21 cellular contexts compared by ENCODE assay signal in the genomic region with DNA sequence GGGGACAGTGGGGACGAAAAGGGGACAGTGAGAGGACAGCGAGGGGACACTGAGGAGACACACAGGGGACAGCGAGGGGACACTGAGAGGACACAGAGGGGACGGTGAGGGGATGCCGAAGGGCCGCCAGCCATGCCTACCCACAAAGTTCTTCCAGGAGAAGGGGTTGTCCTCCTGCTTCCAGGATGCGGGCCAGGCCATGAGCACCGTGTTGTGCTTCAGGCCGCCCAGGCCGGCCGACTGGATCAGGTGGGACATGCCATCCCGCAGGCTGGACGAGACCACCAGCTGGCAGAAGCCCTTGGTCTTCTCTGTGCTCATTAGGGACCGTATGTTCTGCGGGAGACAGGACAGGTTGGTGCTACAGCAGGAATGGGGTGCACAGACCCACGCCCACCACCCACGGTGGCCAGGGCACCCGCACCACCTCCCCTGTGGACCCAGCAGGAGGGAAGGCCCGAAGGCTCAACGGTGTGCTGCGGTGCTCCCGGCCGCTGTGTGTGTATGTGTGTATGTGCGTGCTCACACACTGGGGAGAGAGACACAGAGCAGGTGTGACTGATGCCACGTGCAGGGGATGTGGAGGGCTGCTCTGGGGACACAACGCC. TPM values are rescaled to one million over a fixed set of nuclear protein-coding genes. Genes with fewer than 3 reads are reported as not detected.
DNase-seq lines count a peak whose midpoint lies in the region; ATAC-seq and TF ChIP-seq lines count a peak whose summit lies in the region.
"Had no signal": no experiment of that assay in that cellular context is flagged by ENCODE, and none has a peak within 500 bp of the region (broad histone marks: within the 10 kb centered on the region; RNA-seq: fewer than 3 reads in every experiment).

No MANE protein-coding gene starts in this region.

- peak; percentile 32 for DNase-seq in Right ventricle myocardium superior
- no peak for DNase-seq in left cardiac atrium
- DNase-seq in left colon = no peak
- no peak for DNase-seq in neuronal stem cell (ENCODE audit: low spot score)
- no peak for DNase-seq in DMS 273 treated with DMSO at 0.1 percent for 48 hours (lab: John Stamatoyannopoulos, UW)
- no peak for DNase-seq in stimulated activated CD4-positive, alpha-beta T cell treated with anti-CD3 and anti-CD28 coated beads, Interleukin-12 subunit alpha, Interleukin-12 subunit beta, amount 100 ng/mL, for 4 hours
- DNase-seq: CD8-positive, alpha-beta memory T cell; DMS79 treated with DMSO at 0.1 percent for 48 hours; HFFc6; Karpas-422; NCI-H1417 treated with DMSO at 0.1 percent for 48 hours; NCI-H187 treated with DMSO at 0.1 percent for 48 hours; NCI-H2227 treated with DMSO at 0.1 percent for 48 hours; NCI-H510A treated with DMSO at 0.1 percent for 48 hours; NCI-H774; OCI-M1; SJCRH30 had no signal

- H2BK12ac ChIP-seq in neuronal stem cell (ENCODE audit: low read length) = no peak overlapping the region

- peak overlapping the region; percentile 85 for H3K23ac ChIP-seq in neuronal stem cell (ENCODE audit: low read depth, low read length, poor library complexity)

- H3K4me3 ChIP-seq in HEK293 (ENCODE audit: low read depth, low read length) (no peak overlapping the region), neuronal stem cell (ENCODE audit: low read length in 2 of 2) (no peak overlapping the region)
- H3K4me3 ChIP-seq: BLaER1 treated with 17β-estradiol and CSF1 and Interleukin-3, amounts not matched to agents 10 nM and 100 nM; SJCRH30 had no signal

- H3K9ac ChIP-seq in neuronal stem cell (ENCODE audit: low read depth, low read length, poor library complexity) = peak overlapping the region; percentile 44
- H3K9ac ChIP-seq: BLaER1 treated with 17β-estradiol and CSF1 and Interleukin-3, amounts not matched to agents 10 nM and 100 nM had no signal

- WGBS in neuronal stem cell (ENCODE audit: extremely low coverage in 2 of 2, insufficient read length in 2 of 2, insufficient replicate concordance in 1 of 2), 2 donors = no CpG with 5 or more reads among the region's 26 CpGs

- no peak for TF ChIP-seq CTCF in HEK293 (tag by site-specific recombination; IDR thresholded peaks at IDR 0.05)

- H3K36me3 ChIP-seq in HEK293 (ENCODE audit: control insufficient read depth in 2 of 2, insufficient read depth in 1 of 2, low read length in 2 of 2) (peaks cover 0 to 44% of the 10 kb centered on the region in 2 experiments; a peak in 1 of 3 replicates), neuronal stem cell (replicated peaks in 1 of 2; ENCODE audit: control insufficient read depth in 2 of 2, insufficient read depth in 2 of 2, low read length in 2 of 2) (peaks cover 28 to 33% of the 10 kb centered on the region in 2 donors)
- H3K36me3 ChIP-seq: SJCRH30 had no signal

- H2AFZ ChIP-seq in neuronal stem cell (ENCODE audit: low read length) = no peak overlapping the region

- no peak overlapping the region for H2BK120ac ChIP-seq in neuronal stem cell (ENCODE audit: low read depth, low read length)

- intact Hi-C loops in Right ventricle myocardium superior (cut with DNase I) = no loop called here
- intact Hi-C loops in left cardiac atrium (cut with DNase I) = no loop called here
- intact Hi-C loops in left colon (cut with DNase I, micrococcal nuclease) = no loop called here

- ATAC-seq in Right ventricle myocardium superior (ENCODE audit: poor library complexity) (no peak), left cardiac atrium (no peak), left colon (peak; percentile 6), HG03025 (IDR thresholded peaks at IDR 0.05; ENCODE audit: low FRiP score, unreplicated experiment) (no peak)

- H3K4me2 ChIP-seq in neuronal stem cell (ENCODE audit: insufficient read depth, low read length, poor library complexity, severe bottlenecking) = no peak overlapping the region
- H3K4me2 ChIP-seq: BLaER1 treated with 17β-estradiol and CSF1 and Interleukin-3, amounts not matched to agents 10 nM and 100 nM had no signal

- CTCF ChIA-PET in HEK293 (lab: Yijun Ruan, JAX) = no interaction called here

- H3K79me1 ChIP-seq in neuronal stem cell (ENCODE audit: low read depth, low read length) = peaks cover 17% of the 10 kb centered on the region

- no peak overlapping the region for H2BK15ac ChIP-seq in neuronal stem cell (ENCODE audit: low read length)

- H3K14ac ChIP-seq in neuronal stem cell (ENCODE audit: low read length) = peak overlapping the region; percentile 38

- no peak overlapping the region for H2AK5ac ChIP-seq in neuronal stem cell (ENCODE audit: low read depth, low read length)

- POLR2A ChIA-PET in HEK293 (lab: Yijun Ruan, JAX) = no interaction called here

- H3K9me3 ChIP-seq in HEK293 (ENCODE audit: control insufficient read depth, insufficient read depth, low read depth, low read length) = no peaks in the 10 kb centered on the region
- peaks cover 0 to 2% of the 10 kb centered on the region in 2 donors for H3K9me3 ChIP-seq in neuronal stem cell (replicated peaks in 1 of 2; ENCODE audit: control insufficient read depth in 2 of 2, insufficient read depth in 1 of 2, low read depth in 1 of 2, low read length in 2 of 2)
- H3K9me3 ChIP-seq: BLaER1 treated with 17β-estradiol and CSF1 and Interleukin-3, amounts not matched to agents 10 nM and 100 nM; SJCRH30 had no signal

- no peaks in the 10 kb centered on the region for H3K27me3 ChIP-seq in neuronal stem cell (ENCODE audit: control insufficient read depth in 3 of 3, insufficient read depth in 3 of 3, low read depth in 1 of 3, low read length in 3 of 3)
- H3K27me3 ChIP-seq: BLaER1 treated with 17β-estradiol and CSF1 and Interleukin-3, amounts not matched to agents 10 nM and 100 nM; SJCRH30 had no signal

- H3K27ac ChIP-seq in HEK293 (ENCODE audit: extremely low read depth, low read depth, low read length) = no peak overlapping the region
- H3K27ac ChIP-seq in neuronal stem cell (replicated peaks; ENCODE audit: low read length) = no peak overlapping the region
- H3K27ac ChIP-seq: BLaER1 treated with 17β-estradiol and CSF1 and Interleukin-3, amounts not matched to agents 10 nM and 100 nM; SJCRH30 had no signal

- H3K4me1 ChIP-seq in HEK293 (ENCODE audit: control insufficient read depth, insufficient read depth, low read length) (no peaks in the 10 kb centered on the region), neuronal stem cell (ENCODE audit: control insufficient read depth in 2 of 2, insufficient read depth in 1 of 2, low read depth in 1 of 2, low read length in 2 of 2) (peaks cover 2% of the 10 kb centered on the region in 2 donors)
- H3K4me1 ChIP-seq: SJCRH30 had no signal

- no peak overlapping the region for H2BK5ac ChIP-seq in neuronal stem cell (ENCODE audit: low read length)

- no peak overlapping the region for H4K91ac ChIP-seq in neuronal stem cell (ENCODE audit: low read depth, low read length, poor library complexity)

- no peak overlapping the region for H3K4ac ChIP-seq in neuronal stem cell (ENCODE audit: low read length)

- no peak overlapping the region for H3K18ac ChIP-seq in neuronal stem cell (ENCODE audit: low read length)

- H4K8ac ChIP-seq in neuronal stem cell (ENCODE audit: low read depth, low read length) = no peak overlapping the region

TF ChIP-seq in HEK293, 187 proteins besides CTCF, POLR2A, EP300 and RAD21:
- TF ChIP-seq, protein P1, sequence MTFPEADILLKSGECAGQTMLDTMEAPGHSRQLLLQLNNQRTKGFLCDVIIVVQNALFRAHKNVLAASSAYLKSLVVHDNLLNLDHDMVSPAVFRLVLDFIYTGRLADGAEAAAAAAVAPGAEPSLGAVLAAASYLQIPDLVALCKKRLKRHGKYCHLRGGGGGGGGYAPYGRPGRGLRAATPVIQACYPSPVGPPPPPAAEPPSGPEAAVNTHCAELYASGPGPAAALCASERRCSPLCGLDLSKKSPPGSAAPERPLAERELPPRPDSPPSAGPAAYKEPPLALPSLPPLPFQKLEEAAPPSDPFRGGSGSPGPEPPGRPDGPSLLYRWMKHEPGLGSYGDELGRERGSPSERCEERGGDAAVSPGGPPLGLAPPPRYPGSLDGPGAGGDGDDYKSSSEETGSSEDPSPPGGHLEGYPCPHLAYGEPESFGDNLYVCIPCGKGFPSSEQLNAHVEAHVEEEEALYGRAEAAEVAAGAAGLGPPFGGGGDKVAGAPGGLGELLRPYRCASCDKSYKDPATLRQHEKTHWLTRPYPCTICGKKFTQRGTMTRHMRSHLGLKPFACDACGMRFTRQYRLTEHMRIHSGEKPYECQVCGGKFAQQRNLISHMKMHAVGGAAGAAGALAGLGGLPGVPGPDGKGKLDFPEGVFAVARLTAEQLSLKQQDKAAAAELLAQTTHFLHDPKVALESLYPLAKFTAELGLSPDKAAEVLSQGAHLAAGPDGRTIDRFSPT (tag by site-specific recombination; IDR thresholded peaks at IDR 0.05) = 0 out of 2 replicates have a peak, but pooled peaks have one; percentile 17
- TF ChIP-seq ZNF600 (tag by site-specific recombination; IDR thresholded peaks at IDR 0.05) (0 out of 2 replicates have a peak, but pooled peaks have one; percentile 22), ZNF112 (tag by site-specific recombination; IDR thresholded peaks at IDR 0.05) (no peak)

RNA-seq across cellular contexts. Expression of gene SLC12A7, which starts 46.6 kb away (rescaled TPM):
- 172 TPM for total RNA-seq in Right ventricle myocardium superior
- 10 to 100 TPM; 53.7 to 54.1 TPM for total RNA-seq in left cardiac atrium
- 10 to 100 TPM; 70.4 to 88.3 TPM for total RNA-seq in left colon
- polyA plus RNA-seq in neuronal stem cell (2013, experiment 1 of 2) = 25.7 TPM
- 25.0 TPM for polyA plus RNA-seq in neuronal stem cell (2013, experiment 2 of 2)

RNA-seq across cellular contexts. Expression of gene NKD2, which starts 56.6 kb away (rescaled TPM):
- total RNA-seq in Right ventricle myocardium superior (2.8 TPM), left cardiac atrium (10 to 100 TPM in 1 of 2 donors, 1 to 10 TPM in 1; 4.4 to 10.4 TPM), left colon (1 to 10 TPM; 1.6 TPM)
- polyA plus RNA-seq in neuronal stem cell (2013, experiment 1 of 2) = 11.1 TPM
- 11.1 TPM for polyA plus RNA-seq in neuronal stem cell (2013, experiment 2 of 2)
- total RNA-seq: HFFc6, SJCRH30 had no signal
- polyA plus RNA-seq: CD8-positive, alpha-beta memory T cell; IgD-negative memory B cell had no signal
